Comparison of ENCODE assay signal across 23 cellular contexts in genomic region chr1:4767308-4767707, GRCh38.
"Had no signal": no experiment of that assay in that cellular context is flagged by ENCODE, and none has a peak within 500 bp of the region (broad histone marks: within the 10 kb centered on the region; RNA-seq: fewer than 3 reads in every experiment).

No MANE protein-coding gene starts in this region.

- H3K9me3 ChIP-seq: MG63, SK-N-SH had no signal

- DNase-seq: Karpas-422, KG1, MG63, NCI-H1092, NCI-H1105 treated with DMSO at 0.1 percent for 48 hours, NCI-H1436, NCI-H187, NCI-H2029, NCI-H2081 treated with DMSO at 0.1 percent for 48 hours, NCI-H2171, NCI-H226, NCI-H446, NCI-H510A, NCI-H524 treated with DMSO at 0.1 percent for 48 hours, NCI-H69, NCI-H774, PC-3, SHP77, SK-N-SH, SW 1271, T-cell had no signal

- ATAC-seq: Panc1, PC-3, T-cell had no signal

- H3K36me3 ChIP-seq: MG63 had no signal

- H3K27ac ChIP-seq: RWPE1 had no signal

- H3K4me3 ChIP-seq: MG63 had no signal

- H3K4me2 ChIP-seq: SK-N-SH had no signal

- H3K9ac ChIP-seq: SK-N-SH had no signal

- H3K27me3 ChIP-seq: MG63 had no signal
